ENCODE assay signal across 1 cellular context in genomic region chr16:71626858-71627213, GRCh38.
TF ChIP-seq lines count a peak whose summit lies in the region.

No MANE protein-coding gene starts in this region.

TF ChIP-seq in K562, 482 proteins besides CTCF, POLR2A, EP300 and RAD21 (continued from another document):
- TF ChIP-seq RERE (CRISPR knock-in tag; IDR thresholded peaks at IDR 0.05; ENCODE audit: borderline replicate concordance) (no peak), SMARCB1 (IDR thresholded peaks at IDR 0.05; ENCODE audit: insufficient read length, low read depth) (no peak)
- TF ChIP-seq, protein P1, sequence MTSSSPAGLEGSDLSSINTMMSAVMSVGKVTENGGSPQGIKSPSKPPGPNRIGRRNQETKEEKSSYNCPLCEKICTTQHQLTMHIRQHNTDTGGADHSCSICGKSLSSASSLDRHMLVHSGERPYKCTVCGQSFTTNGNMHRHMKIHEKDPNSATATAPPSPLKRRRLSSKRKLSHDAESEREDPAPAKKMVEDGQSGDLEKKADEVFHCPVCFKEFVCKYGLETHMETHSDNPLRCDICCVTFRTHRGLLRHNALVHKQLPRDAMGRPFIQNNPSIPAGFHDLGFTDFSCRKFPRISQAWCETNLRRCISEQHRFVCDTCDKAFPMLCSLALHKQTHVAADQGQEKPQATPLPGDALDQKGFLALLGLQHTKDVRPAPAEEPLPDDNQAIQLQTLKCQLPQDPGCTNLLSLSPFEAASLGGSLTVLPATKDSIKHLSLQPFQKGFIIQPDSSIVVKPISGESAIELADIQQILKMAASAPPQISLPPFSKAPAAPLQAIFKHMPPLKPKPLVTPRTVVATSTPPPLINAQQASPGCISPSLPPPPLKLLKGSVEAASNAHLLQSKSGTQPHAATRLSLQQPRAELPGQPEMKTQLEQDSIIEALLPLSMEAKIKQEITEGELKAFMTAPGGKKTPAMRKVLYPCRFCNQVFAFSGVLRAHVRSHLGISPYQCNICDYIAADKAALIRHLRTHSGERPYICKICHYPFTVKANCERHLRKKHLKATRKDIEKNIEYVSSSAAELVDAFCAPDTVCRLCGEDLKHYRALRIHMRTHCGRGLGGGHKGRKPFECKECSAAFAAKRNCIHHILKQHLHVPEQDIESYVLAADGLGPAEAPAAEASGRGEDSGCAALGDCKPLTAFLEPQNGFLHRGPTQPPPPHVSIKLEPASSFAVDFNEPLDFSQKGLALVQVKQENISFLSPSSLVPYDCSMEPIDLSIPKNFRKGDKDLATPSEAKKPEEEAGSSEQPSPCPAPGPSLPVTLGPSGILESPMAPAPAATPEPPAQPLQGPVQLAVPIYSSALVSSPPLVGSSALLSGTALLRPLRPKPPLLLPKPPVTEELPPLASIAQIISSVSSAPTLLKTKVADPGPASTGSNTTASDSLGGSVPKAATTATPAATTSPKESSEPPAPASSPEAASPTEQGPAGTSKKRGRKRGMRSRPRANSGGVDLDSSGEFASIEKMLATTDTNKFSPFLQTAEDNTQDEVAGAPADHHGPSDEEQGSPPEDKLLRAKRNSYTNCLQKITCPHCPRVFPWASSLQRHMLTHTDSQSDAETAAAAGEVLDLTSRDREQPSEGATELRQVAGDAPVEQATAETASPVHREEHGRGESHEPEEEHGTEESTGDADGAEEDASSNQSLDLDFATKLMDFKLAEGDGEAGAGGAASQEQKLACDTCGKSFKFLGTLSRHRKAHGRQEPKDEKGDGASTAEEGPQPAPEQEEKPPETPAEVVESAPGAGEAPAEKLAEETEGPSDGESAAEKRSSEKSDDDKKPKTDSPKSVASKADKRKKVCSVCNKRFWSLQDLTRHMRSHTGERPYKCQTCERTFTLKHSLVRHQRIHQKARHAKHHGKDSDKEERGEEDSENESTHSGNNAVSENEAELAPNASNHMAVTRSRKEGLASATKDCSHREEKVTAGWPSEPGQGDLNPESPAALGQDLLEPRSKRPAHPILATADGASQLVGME (CRISPR knock-in tag; IDR thresholded peaks at IDR 0.05), result no peak
